Comparison of ENCODE assay signal across 7 cellular contexts in the genomic region with DNA sequence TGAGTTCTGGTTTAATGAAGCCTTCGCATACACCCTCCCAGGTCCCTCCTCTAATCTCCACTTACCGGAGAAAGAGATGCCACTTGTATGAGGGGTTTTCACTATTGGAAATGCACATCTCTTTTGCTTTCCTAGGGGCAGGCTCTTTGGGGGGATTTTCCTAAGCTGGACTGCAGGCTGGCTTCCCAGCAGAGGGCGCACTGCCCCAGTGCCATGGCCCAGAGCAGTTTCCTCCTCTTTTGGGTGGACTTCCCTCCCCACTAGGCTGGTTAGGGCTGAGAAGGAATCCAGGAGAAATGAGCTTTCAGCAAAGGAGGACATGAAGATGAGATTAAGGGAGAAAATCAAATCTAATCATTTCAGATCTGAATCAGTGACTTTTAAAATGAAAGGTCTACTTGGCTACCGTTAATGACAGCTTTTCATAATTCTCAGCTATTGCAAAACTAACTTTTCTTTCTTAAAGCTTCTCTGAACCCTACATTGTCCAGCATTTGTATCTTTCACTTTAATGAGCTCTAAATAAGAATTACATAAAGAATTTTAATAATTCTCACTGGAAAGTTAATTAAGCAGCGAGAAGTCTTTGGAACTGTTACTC.
DNase-seq lines count a peak whose midpoint lies in the region; ATAC-seq, FAIRE-seq and TF ChIP-seq lines count a peak whose summit lies in the region.

No MANE protein-coding gene starts in this region.

- TF ChIP-seq CTCF in WERI-Rb-1 (IDR thresholded peaks at IDR 0.05; ENCODE audit: low read depth, low read length) = peak; percentile 98

- H3K36me3 ChIP-seq in WERI-Rb-1 = no peaks in the 10 kb centered on the region

- TF ChIP-seq RAD21 in Ishikawa (IDR thresholded peaks at IDR 0.05; ENCODE audit: low read depth) = peak; percentile 52

- no peak for TF ChIP-seq EP300 in Ishikawa (IDR thresholded peaks at IDR 0.05; ENCODE audit: borderline replicate concordance)

- peak; percentile 42 for DNase-seq in EH (ENCODE audit: low read depth)
- DNase-seq in GM19239 (ENCODE audit: insufficient read length, low spot score) = peak; percentile 6
- peak; percentile 65 for DNase-seq in WERI-Rb-1
- peak; percentile 54 for DNase-seq in left ventricle myocardium superior
- DNase-seq in stimulated activated CD8-positive, alpha-beta memory T cell treated with anti-CD3 and anti-CD28 coated beads, Interleukin-2, amount 100 ng/mL, for 48 hours (ENCODE audit: low read depth in 2 of 2) = peak; percentile 3 to 23
- DNase-seq in NCI-H1436 treated with DMSO at 0.1 percent for 48 hours (lab: John Stamatoyannopoulos, UW) = no peak

- no peak overlapping the region for H3K4me3 ChIP-seq in WERI-Rb-1 (ENCODE audit: low read depth, low read length)

- no peaks in the 10 kb centered on the region for H3K9me3 ChIP-seq in WERI-Rb-1 (ENCODE audit: severe bottlenecking)

- H3K27me3 ChIP-seq in WERI-Rb-1 (ENCODE audit: insufficient read depth, low read depth, severe bottlenecking) = no peaks in the 10 kb centered on the region

- intact Hi-C loops in left ventricle myocardium superior (cut with micrococcal nuclease) = no loop called here

- FAIRE-seq in GM19239 (lab: Jason Lieb, UNC) = peak; percentile 77

- peak; percentile 21 for ATAC-seq in left ventricle myocardium superior

- no peak overlapping the region for H3K27ac ChIP-seq in WERI-Rb-1

TF ChIP-seq in Ishikawa, 13 proteins besides CTCF, POLR2A, EP300 and RAD21:
- TF ChIP-seq, protein P1, sequence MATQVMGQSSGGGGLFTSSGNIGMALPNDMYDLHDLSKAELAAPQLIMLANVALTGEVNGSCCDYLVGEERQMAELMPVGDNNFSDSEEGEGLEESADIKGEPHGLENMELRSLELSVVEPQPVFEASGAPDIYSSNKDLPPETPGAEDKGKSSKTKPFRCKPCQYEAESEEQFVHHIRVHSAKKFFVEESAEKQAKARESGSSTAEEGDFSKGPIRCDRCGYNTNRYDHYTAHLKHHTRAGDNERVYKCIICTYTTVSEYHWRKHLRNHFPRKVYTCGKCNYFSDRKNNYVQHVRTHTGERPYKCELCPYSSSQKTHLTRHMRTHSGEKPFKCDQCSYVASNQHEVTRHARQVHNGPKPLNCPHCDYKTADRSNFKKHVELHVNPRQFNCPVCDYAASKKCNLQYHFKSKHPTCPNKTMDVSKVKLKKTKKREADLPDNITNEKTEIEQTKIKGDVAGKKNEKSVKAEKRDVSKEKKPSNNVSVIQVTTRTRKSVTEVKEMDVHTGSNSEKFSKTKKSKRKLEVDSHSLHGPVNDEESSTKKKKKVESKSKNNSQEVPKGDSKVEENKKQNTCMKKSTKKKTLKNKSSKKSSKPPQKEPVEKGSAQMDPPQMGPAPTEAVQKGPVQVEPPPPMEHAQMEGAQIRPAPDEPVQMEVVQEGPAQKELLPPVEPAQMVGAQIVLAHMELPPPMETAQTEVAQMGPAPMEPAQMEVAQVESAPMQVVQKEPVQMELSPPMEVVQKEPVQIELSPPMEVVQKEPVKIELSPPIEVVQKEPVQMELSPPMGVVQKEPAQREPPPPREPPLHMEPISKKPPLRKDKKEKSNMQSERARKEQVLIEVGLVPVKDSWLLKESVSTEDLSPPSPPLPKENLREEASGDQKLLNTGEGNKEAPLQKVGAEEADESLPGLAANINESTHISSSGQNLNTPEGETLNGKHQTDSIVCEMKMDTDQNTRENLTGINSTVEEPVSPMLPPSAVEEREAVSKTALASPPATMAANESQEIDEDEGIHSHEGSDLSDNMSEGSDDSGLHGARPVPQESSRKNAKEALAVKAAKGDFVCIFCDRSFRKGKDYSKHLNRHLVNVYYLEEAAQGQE (IDR thresholded peaks at IDR 0.05; ENCODE audit: low read depth) = no peak
- no peak for TF ChIP-seq TEAD4 (IDR thresholded peaks at IDR 0.05)
- TF ChIP-seq YY1 (IDR thresholded peaks at IDR 0.05; ENCODE audit: low read depth) = no peak
- TF ChIP-seq, protein P2, sequence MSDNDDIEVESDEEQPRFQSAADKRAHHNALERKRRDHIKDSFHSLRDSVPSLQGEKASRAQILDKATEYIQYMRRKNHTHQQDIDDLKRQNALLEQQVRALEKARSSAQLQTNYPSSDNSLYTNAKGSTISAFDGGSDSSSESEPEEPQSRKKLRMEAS (IDR thresholded peaks at IDR 0.05) = no peak
- no peak for TF ChIP-seq NFIC (IDR thresholded peaks at IDR 0.05)
- no peak for TF ChIP-seq ZBTB7A (IDR thresholded peaks at IDR 0.05; ENCODE audit: low read depth)
- TF ChIP-seq FOXM1 (IDR thresholded peaks at IDR 0.05; ENCODE audit: borderline replicate concordance, low read depth) = no peak
- TF ChIP-seq TCF12 (IDR thresholded peaks at IDR 0.05; ENCODE audit: low read depth) = no peak
- TF ChIP-seq CEBPB (IDR thresholded peaks at IDR 0.05) = no peak
- TF ChIP-seq EGR1 (IDR thresholded peaks at IDR 0.05) = no peak
- TF ChIP-seq CREB1 (IDR thresholded peaks at IDR 0.05; ENCODE audit: low read depth) = no peak
- TF ChIP-seq, protein P3, sequence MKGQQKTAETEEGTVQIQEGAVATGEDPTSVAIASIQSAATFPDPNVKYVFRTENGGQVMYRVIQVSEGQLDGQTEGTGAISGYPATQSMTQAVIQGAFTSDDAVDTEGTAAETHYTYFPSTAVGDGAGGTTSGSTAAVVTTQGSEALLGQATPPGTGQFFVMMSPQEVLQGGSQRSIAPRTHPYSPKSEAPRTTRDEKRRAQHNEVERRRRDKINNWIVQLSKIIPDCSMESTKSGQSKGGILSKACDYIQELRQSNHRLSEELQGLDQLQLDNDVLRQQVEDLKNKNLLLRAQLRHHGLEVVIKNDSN (IDR thresholded peaks at IDR 0.05) = no peak
- no peak for TF ChIP-seq TAF1 (IDR thresholded peaks at IDR 0.05; ENCODE audit: low read depth)
TF ChIP-seq in Ishikawa: peak in this region for 0.
